ENCODE assay signal across 16 cellular contexts in the genomic region with DNA sequence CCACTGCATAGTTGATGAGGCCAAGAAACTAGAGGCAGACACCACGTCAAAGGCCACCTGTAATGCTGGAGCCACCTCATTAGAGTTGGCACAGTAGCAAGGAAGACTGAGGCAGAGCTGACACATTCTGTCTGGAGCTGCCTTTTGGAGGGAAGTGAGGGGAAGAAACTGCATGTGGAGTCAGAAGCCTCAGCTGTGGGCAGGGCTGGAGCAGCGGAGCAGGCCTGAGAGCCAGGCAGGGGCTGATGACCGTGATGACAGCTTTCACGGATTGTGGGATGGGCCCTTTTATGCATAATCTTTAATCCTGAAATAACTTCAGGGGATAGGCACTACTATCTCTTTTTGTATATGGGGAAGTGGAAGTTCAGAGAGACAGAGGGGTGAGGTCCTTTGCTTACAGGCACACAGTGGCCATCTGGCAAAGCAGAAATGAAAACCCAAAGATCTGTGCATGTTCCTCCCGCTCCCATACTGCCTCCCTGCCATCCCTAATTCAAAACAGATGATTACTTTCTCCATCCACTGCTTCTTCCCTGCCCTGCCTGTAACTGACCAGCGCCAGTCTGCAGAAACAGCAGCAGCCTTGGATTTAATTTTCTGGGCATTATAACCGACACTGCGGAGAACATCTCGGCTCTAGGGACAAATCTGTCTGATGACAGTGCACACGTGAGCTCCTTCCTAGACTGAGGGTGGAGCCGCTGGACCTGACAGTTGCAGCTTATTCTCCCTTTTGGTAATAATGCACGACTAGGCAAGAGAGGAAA.
DNase-seq lines count a peak whose midpoint lies in the region; TF ChIP-seq lines count a peak whose summit lies in the region.
"Had no signal": no experiment of that assay in that cellular context is flagged by ENCODE, and none has a peak within 500 bp of the region (broad histone marks: within the 10 kb centered on the region; RNA-seq: fewer than 3 reads in every experiment).

No MANE protein-coding gene starts in this region.

- peak overlapping the region; percentile 64 to 83 (median 68) for H3K27ac Mint-ChIP-seq in nephron
- H3K27ac Mint-ChIP-seq: CD8-positive, alpha-beta T cell had no signal

- peak overlapping the region; percentile 17 for H3K27ac ChIP-seq in angular gyrus (ENCODE audit: low read depth, low read length)
- no peak overlapping the region for H3K27ac ChIP-seq in brain microvascular endothelial cell
- H3K27ac ChIP-seq: colonic mucosa, right atrium auricular region had no signal

- H3K36me3 Mint-ChIP-seq in nephron (ENCODE audit: low read depth), result no peaks in the 10 kb centered on the region
- H3K36me3 Mint-ChIP-seq: CD8-positive, alpha-beta T cell; naive thymus-derived CD4-positive, alpha-beta T cell had no signal

- no peaks in the 10 kb centered on the region for H3K36me3 ChIP-seq in brain microvascular endothelial cell (replicated peaks)
- H3K36me3 ChIP-seq: colonic mucosa, HAP-1, right atrium auricular region had no signal

- DNase-seq in EH (ENCODE audit: low read depth) (peak; percentile 26), NCI-H2227 (lab: John Stamatoyannopoulos, UW; ENCODE audit: unreplicated experiment) (peak; percentile 20), AML-193 (lab: John Stamatoyannopoulos, UW) (no peak), brain microvascular endothelial cell (no peak)
- no peak for DNase-seq in activated CD4-positive, alpha-beta T cell treated with anti-CD3 and anti-CD28 coated beads for 48 hours
- DNase-seq: activated CD4-positive, CD25-positive, alpha-beta regulatory T cell treated with anti-CD3 and anti-CD28 coated beads, Interleukin-2, amount 50 U/mL, for 72 hours; CD8-positive, alpha-beta T cell; colonic mucosa; erythroblast; left colon; naive thymus-derived CD4-positive, alpha-beta T cell; NCI-H2081 treated with DMSO at 0.1 percent for 48 hours had no signal

- H3K4me1 Mint-ChIP-seq in nephron, result peaks cover 43% of the 10 kb centered on the region

- H3K4me3 ChIP-seq in brain microvascular endothelial cell (ENCODE audit: low read depth, low read length), result no peak overlapping the region
- H3K4me3 ChIP-seq: colonic mucosa, HAP-1, right atrium auricular region had no signal

- TF ChIP-seq CTCF in nephron (IDR thresholded peaks at IDR 0.05; ENCODE audit: unreplicated experiment in 3 of 3) (no peak), brain microvascular endothelial cell (IDR thresholded peaks at IDR 0.05; ENCODE audit: low read depth, low read length, missing control alignments) (no peak)

- H3K4me3 Mint-ChIP-seq in nephron, result no peak overlapping the region
- H3K4me3 Mint-ChIP-seq: CD8-positive, alpha-beta T cell; naive thymus-derived CD4-positive, alpha-beta T cell had no signal

- no peaks in the 10 kb centered on the region for H3K27me3 ChIP-seq in brain microvascular endothelial cell (replicated peaks)
- H3K27me3 ChIP-seq: colonic mucosa, right atrium auricular region had no signal

- in situ Hi-C loops in brain microvascular endothelial cell (cut with HindIII; ENCODE audit: low pct_ligation_motif_present, low sequenced_read_pairs), result no loop called here

- no peaks in the 10 kb centered on the region for H3K9me3 Mint-ChIP-seq in nephron
- H3K9me3 Mint-ChIP-seq: CD8-positive, alpha-beta T cell had no signal

- H3K27me3 Mint-ChIP-seq in nephron (ENCODE audit: low read depth), result peaks cover 13% of the 10 kb centered on the region

Comparison
In these comparisons a context has a peak if more than half of its experiments do, and no peak if none do; other contexts are left out.
1. DNase-seq: peak in EH (single experiment) and NCI-H2227 (single experiment); none in AML-193 (0 of 2), brain microvascular endothelial cell (single experiment) and activated CD4-positive, alpha-beta T cell treated with anti-CD3 and anti-CD28 coated beads for 48 hours (single experiment).